ENCODE assay signal across 18 cellular contexts in the genomic region with DNA sequence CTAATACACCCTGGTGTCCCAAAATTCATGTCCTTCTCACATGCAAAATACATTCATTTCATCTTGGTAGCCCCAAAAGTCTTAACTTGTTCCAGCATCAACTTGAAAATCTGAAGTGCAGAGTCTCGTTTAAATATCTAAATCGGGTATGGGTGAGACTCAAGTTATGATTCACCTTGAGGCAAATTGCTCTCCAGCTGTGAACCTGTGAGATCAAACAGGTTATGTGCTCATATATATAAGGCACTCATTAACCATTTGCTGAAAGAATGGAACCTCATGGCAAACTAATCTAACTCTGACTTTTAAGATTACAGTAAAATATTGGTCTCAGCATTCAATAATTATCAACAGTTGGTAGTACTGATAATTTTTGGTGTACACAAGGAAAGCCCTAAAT. TPM values are rescaled to one million over a fixed set of nuclear protein-coding genes. Genes with fewer than 3 reads are reported as not detected.
A peak's percentile ranks its signal among the peaks of the same experiment; 100 is the strongest.
DNase-seq lines count a peak whose midpoint lies in the region; ATAC-seq and TF ChIP-seq lines count a peak whose summit lies in the region.
"Had no signal": no experiment of that assay in that cellular context is flagged by ENCODE, and none has a peak within 500 bp of the region (broad histone marks: within the 10 kb centered on the region; RNA-seq: fewer than 3 reads in every experiment).

No MANE protein-coding gene starts in this region.

- no TSS peak for BruUV-seq in mammary epithelial cell (replicated peaks; lab: Mats Ljungman, UMichigan)

- H3K4me3 ChIP-seq in mammary epithelial cell (replicated peaks in 1 of 3; ENCODE audit: insufficient read depth in 1 of 3, low read depth in 2 of 3, low read length in 3 of 3) (no peak overlapping the region), osteoblast (ENCODE audit: insufficient read depth, low read length) (no peak overlapping the region), upper lobe of left lung (no peak overlapping the region)
- H3K4me3 ChIP-seq: dorsolateral prefrontal cortex, MG63, testis had no signal

- H3K27me3 Mint-ChIP-seq in natural killer cell (ENCODE audit: low read depth in 2 of 2), result no peaks in the 10 kb centered on the region
- H3K27me3 Mint-ChIP-seq: activated CD4-positive, alpha-beta T cell treated with anti-CD3 and anti-CD28 coated beads, Interleukin-2, amount 10 ng/mL, durations not matched to agents 7 days and 5 days; memory B cell had no signal

- 23% methylated on average over 2 of the region's 2 CpGs for WGBS in mammary epithelial cell (ENCODE audit: low coverage, missing lambda C conversion rate)
- 65 to 80% methylated on average over 2 of the region's 2 CpGs for WGBS in upper lobe of left lung, 2 donors

- H3K4me2 ChIP-seq in mammary epithelial cell (ENCODE audit: insufficient read depth, low read depth, low read length) (peak overlapping the region; percentile 10), osteoblast (ENCODE audit: insufficient read depth, low read length) (peak overlapping the region; percentile 22)

- in situ Hi-C loops in mammary epithelial cell (cut with MboI; ENCODE audit: low sequenced_read_pairs in 2 of 2), result no loop called here

- no peak for TF ChIP-seq CTCF in mammary epithelial cell (conservative IDR thresholded peaks at IDR 0.05 in 1 of 2, IDR thresholded peaks at IDR 0.05 in 1 of 2; ENCODE audit: extremely low read depth in 1 of 2, insufficient read depth in 1 of 2, low read depth in 1 of 2, low read length in 2 of 2)
- TF ChIP-seq CTCF in osteoblast (IDR thresholded peaks at IDR 0.05; ENCODE audit: extremely low read depth, low read depth, low read length), result no peak
- no peak for TF ChIP-seq CTCF in upper lobe of left lung (IDR thresholded peaks at IDR 0.05)
- TF ChIP-seq CTCF in natural killer cell (IDR thresholded peaks at IDR 0.05), result no peak

- H3K79me2 ChIP-seq in mammary epithelial cell (ENCODE audit: insufficient read depth, low read length), result peaks cover 96% of the 10 kb centered on the region
- peaks cover 96% of the 10 kb centered on the region for H3K79me2 ChIP-seq in osteoblast (ENCODE audit: insufficient read depth, low read length)

- no peak overlapping the region for H3K4me3 Mint-ChIP-seq in natural killer cell
- H3K4me3 Mint-ChIP-seq: activated CD4-positive, alpha-beta T cell treated with anti-CD3 and anti-CD28 coated beads, Interleukin-2, amount 10 ng/mL, durations not matched to agents 7 days and 5 days; memory B cell; T-helper 2 cell treated with Interferon-gamma antibody and Interleukin-4, amounts not matched to agents 5 μg/mL and 100 μg/mL, for 36 hours had no signal

- no peak overlapping the region for H2AFZ ChIP-seq in mammary epithelial cell (ENCODE audit: low read depth, low read length)
- no peak overlapping the region for H2AFZ ChIP-seq in osteoblast (ENCODE audit: low read length)

- no peak overlapping the region for H3K9ac ChIP-seq in mammary epithelial cell (ENCODE audit: insufficient read depth, low read length)

- peak overlapping the region; percentile 46 for H3K27ac ChIP-seq in mammary epithelial cell (ENCODE audit: insufficient read depth, low read depth, low read length)
- peak overlapping the region; percentile 83 for H3K27ac ChIP-seq in osteoblast (ENCODE audit: low read depth, low read length)
- no peak overlapping the region for H3K27ac ChIP-seq in upper lobe of left lung
- H3K27ac ChIP-seq: neutrophil, testis had no signal

- H3K27me3 ChIP-seq in mammary epithelial cell (ENCODE audit: insufficient read depth, low read length), result no peaks in the 10 kb centered on the region
- H3K27me3 ChIP-seq in osteoblast (ENCODE audit: insufficient read depth, low read length), result no peaks in the 10 kb centered on the region
- H3K27me3 ChIP-seq in upper lobe of left lung, result no peaks in the 10 kb centered on the region
- H3K27me3 ChIP-seq: BE2C, dorsolateral prefrontal cortex, MG63, neutrophil, testis had no signal

- TF ChIP-seq POLR2A in upper lobe of left lung (IDR thresholded peaks at IDR 0.05), result no peak

- no peak overlapping the region for H3K27ac Mint-ChIP-seq in natural killer cell
- H3K27ac Mint-ChIP-seq: activated CD4-positive, alpha-beta T cell treated with anti-CD3 and anti-CD28 coated beads, Interleukin-2, amount 10 ng/mL, durations not matched to agents 7 days and 5 days; memory B cell; T-helper 2 cell treated with Interferon-gamma antibody and Interleukin-4, amounts not matched to agents 5 μg/mL and 100 μg/mL, for 36 hours had no signal

- H3K9me3 ChIP-seq in mammary epithelial cell (replicated peaks; ENCODE audit: insufficient read depth, low read length) (no peaks in the 10 kb centered on the region), osteoblast (ENCODE audit: low read depth, low read length) (no peaks in the 10 kb centered on the region), upper lobe of left lung (no peaks in the 10 kb centered on the region)
- H3K9me3 ChIP-seq: BE2C, MG63, neutrophil, testis had no signal

- CTCF ChIA-PET in mammary epithelial cell (lab: Charles Lee; ENCODE audit: low non-redundant PET), result no interaction called here

- ATAC-seq in GM18520 (IDR thresholded peaks at IDR 0.05; ENCODE audit: unreplicated experiment), result peak; percentile 32
- peak; percentile 20 for ATAC-seq in HG03060 (IDR thresholded peaks at IDR 0.05; ENCODE audit: low read depth, unreplicated experiment)
- ATAC-seq in HG03432 (IDR thresholded peaks at IDR 0.05; ENCODE audit: unreplicated experiment), result no peak
- no peak for ATAC-seq in upper lobe of left lung (ENCODE audit: low FRiP score in 2 of 2)
- ATAC-seq in natural killer cell, result no peak

- no peaks in the 10 kb centered on the region for H3K36me3 Mint-ChIP-seq in natural killer cell

- no peak for TF ChIP-seq EP300 in upper lobe of left lung (IDR thresholded peaks at IDR 0.05)

- no peaks in the 10 kb centered on the region for H3K9me3 Mint-ChIP-seq in natural killer cell
- H3K9me3 Mint-ChIP-seq: activated CD4-positive, alpha-beta T cell treated with anti-CD3 and anti-CD28 coated beads, Interleukin-2, amount 10 ng/mL, durations not matched to agents 7 days and 5 days; memory B cell; T-helper 2 cell treated with Interferon-gamma antibody and Interleukin-4, amounts not matched to agents 5 μg/mL and 100 μg/mL, for 36 hours had no signal

- intact Hi-C loops in mammary epithelial cell (cut with micrococcal nuclease) (loop anchor here (5.0 kb wide), 1 partner anchor 40 kb away; no protein-coding TSS in a partner anchor), natural killer cell (cut with micrococcal nuclease) (no loop called here)

- DNase-seq in mammary epithelial cell (peak; percentile 37), osteoblast (ENCODE audit: insufficient read length, low spot score, missing footprints) (no peak), upper lobe of left lung (no peak), natural killer cell (no peak)
- DNase-seq in NK-92 treated with Interleukin-12 subunit alpha and Interleukin-12 subunit beta, amount 100 ng/mL, for 24 hours (lab: John Stamatoyannopoulos, UW), result no peak
- DNase-seq: activated CD4-positive, alpha-beta T cell treated with anti-CD3 and anti-CD28 coated beads, Interleukin-2, amount 10 ng/mL, durations not matched to agents 7 days and 5 days; BE2C; dorsolateral prefrontal cortex; NCI-H187 treated with DMSO at 0.1 percent for 48 hours; NCI-H524; testis had no signal

- dilution Hi-C loops in mammary epithelial cell (cut with HindIII; ENCODE audit: low sequenced_read_pairs), result no loop called here

- H4K20me1 ChIP-seq in mammary epithelial cell (ENCODE audit: insufficient read depth, low read length) (no peaks in the 10 kb centered on the region), osteoblast (ENCODE audit: insufficient read depth, low read length) (peaks cover 13% of the 10 kb centered on the region)

- H3K36me3 ChIP-seq in mammary epithelial cell (ENCODE audit: insufficient read depth, low read length), result peaks cover 4% of the 10 kb centered on the region
- H3K36me3 ChIP-seq in osteoblast (ENCODE audit: insufficient read depth, low read length), result peaks cover 8% of the 10 kb centered on the region
- H3K36me3 ChIP-seq in upper lobe of left lung, result no peaks in the 10 kb centered on the region
- H3K36me3 ChIP-seq: BE2C had no signal

- H3K4me1 Mint-ChIP-seq in natural killer cell, result peaks cover 5 to 6% of the 10 kb centered on the region in 2 donors

- peaks cover 19% of the 10 kb centered on the region for H3K4me1 ChIP-seq in mammary epithelial cell (ENCODE audit: insufficient read depth, low read length)
- peaks cover 31% of the 10 kb centered on the region for H3K4me1 ChIP-seq in osteoblast (ENCODE audit: insufficient read depth, low read length)
- peaks cover 12 to 34% (median 16%) of the 10 kb centered on the region in 4 donors for H3K4me1 ChIP-seq in upper lobe of left lung

RNA-seq across cellular contexts. Expression of a gene that starts 55.5 kb away (rescaled TPM):
- total RNA-seq in mammary epithelial cell, result 100 to 1,000 TPM; 199 to 225 TPM
- polyA plus RNA-seq in mammary epithelial cell, result 160 TPM
- 237 TPM for polyA minus RNA-seq in mammary epithelial cell
- total RNA-seq in osteoblast, result 242 and 312 TPM in 2 replicates
- 100 to 1,000 TPM in 1 of 6 donors, 10 to 100 TPM in 5; 24.1 to 105 (median 73.0) TPM for total RNA-seq in upper lobe of left lung
- 10 to 100 TPM; 41.8 to 94.8 (median 50.5) TPM for total RNA-seq in natural killer cell

Comparison
In these comparisons a context has a peak if more than half of its experiments do, and no peak if none do; other contexts are left out.
1. ATAC-seq: peak in GM18520 (single experiment) and HG03060 (single experiment); none in HG03432 (single experiment), upper lobe of left lung (0 of 2) and natural killer cell (0 of 3).
2. H3K27ac ChIP-seq: peak in mammary epithelial cell (single experiment) and osteoblast (single experiment); none in upper lobe of left lung (0 of 4).